Comparison of ENCODE assay signal across 1 cellular context in genomic region chr2:150479075-150479915, GRCh38.
TF ChIP-seq lines count a peak whose summit lies in the region.

No MANE protein-coding gene starts in this region.

TF ChIP-seq in GM23338, 12 proteins besides CTCF, POLR2A, EP300 and RAD21 (continued from another document):
- no peak for TF ChIP-seq REST (IDR thresholded peaks at IDR 0.05; ENCODE audit: unreplicated experiment)
- TF ChIP-seq ETS1 (IDR thresholded peaks at IDR 0.05), result no peak
- no peak for TF ChIP-seq ZNF114 (CRISPR knock-in tag; IDR thresholded peaks at IDR 0.05)
- TF ChIP-seq STAT1 (IDR thresholded peaks at IDR 0.05; ENCODE audit: unreplicated experiment), result no peak
